17 cellular contexts compared by ENCODE assay signal in genomic region chr2:152456262-152456661, GRCh38.
A peak's percentile ranks its signal among the peaks of the same experiment; 100 is the strongest.
DNase-seq lines count a peak whose midpoint lies in the region; ATAC-seq and TF ChIP-seq lines count a peak whose summit lies in the region.
"Had no signal": no experiment of that assay in that cellular context is flagged by ENCODE, and none has a peak within 500 bp of the region (broad histone marks: within the 10 kb centered on the region; RNA-seq: fewer than 3 reads in every experiment).

No MANE protein-coding gene starts in this region.

- no peaks in the 10 kb centered on the region for H3F3A ChIP-seq in PC-3 (ENCODE audit: low read length, unreplicated experiment)

- H3K9me3 Mint-ChIP-seq in chondrocyte (ENCODE audit: low read depth) (no peaks in the 10 kb centered on the region), mesothelial cell of epicardium (peaks cover 11% of the 10 kb centered on the region)
- H3K9me3 Mint-ChIP-seq: activated T-helper 17 cell treated with anti-CD3 and anti-CD28 coated beads, Interleukin-2, amount 50 U/mL, for 72 hours had no signal

- H3K79me2 ChIP-seq in PC-3 (ENCODE audit: low read length): peaks cover 12% of the 10 kb centered on the region; the same call in 1 of the 2 replicates

- peaks cover 1% of the 10 kb centered on the region for H3K36me3 Mint-ChIP-seq in chondrocyte (ENCODE audit: low read depth)
- H3K36me3 Mint-ChIP-seq in mesothelial cell of epicardium: peaks cover 5% of the 10 kb centered on the region

- no peak overlapping the region for H3K4me3 ChIP-seq in PC-3 (ENCODE audit: low read length)

- H3K9ac ChIP-seq in PC-3 (ENCODE audit: low read length): no peak overlapping the region

- H3K27me3 ChIP-seq in PC-3 (ENCODE audit: low read length): no peaks in the 10 kb centered on the region

- H3K4me1 ChIP-seq in PC-3 (ENCODE audit: insufficient read depth, low read length): peaks cover 4% of the 10 kb centered on the region; the same call in 1 of the 2 replicates

- H3K27ac Mint-ChIP-seq in chondrocyte (ENCODE audit: unreplicated experiment) (peak overlapping the region; percentile 49), mesothelial cell of epicardium (no peak overlapping the region)
- H3K27ac Mint-ChIP-seq: activated T-helper 17 cell treated with anti-CD3 and anti-CD28 coated beads, Interleukin-2, amount 50 U/mL, for 72 hours had no signal

- H3K27ac ChIP-seq in PC-3 (ENCODE audit: low read length): no peak overlapping the region
- H3K27ac ChIP-seq: VCaP had no signal

- no peak for ATAC-seq in PC-3
- ATAC-seq: activated T-helper 17 cell treated with anti-CD3 and anti-CD28 coated beads, Interleukin-2, amount 50 U/mL, for 72 hours; left ventricle myocardium superior; stimulated activated naive CD8-positive, alpha-beta T cell treated with anti-CD3 and anti-CD28 coated beads, Interleukin-15, Interleukin-2, amounts not matched to agents 100 U/mL and 50 U/mL, for 24 hours had no signal

- H3K9me2 ChIP-seq in PC-3 (replicated peaks; ENCODE audit: low read length): no peaks in the 10 kb centered on the region

- POLR2A ChIA-PET in PC-3 (lab: Charles Lee; ENCODE audit: unreplicated experiment): no interaction called here

- H3K27me3 Mint-ChIP-seq in chondrocyte (ENCODE audit: low read depth) (no peaks in the 10 kb centered on the region), mesothelial cell of epicardium (ENCODE audit: low read depth) (no peaks in the 10 kb centered on the region)

- BruUV-seq in PC-3 (replicated peaks; lab: Mats Ljungman, UMichigan): no TSS peak

- no peaks in the 10 kb centered on the region for H3K9me3 ChIP-seq in PC-3 (ENCODE audit: low read length)

- H4K20me1 ChIP-seq in PC-3 (ENCODE audit: low read length): no peaks in the 10 kb centered on the region

- intact Hi-C loops in PC-3 (cut with micrococcal nuclease): no loop called here

- H3K4me1 Mint-ChIP-seq in chondrocyte (ENCODE audit: low read depth): peaks cover 58% of the 10 kb centered on the region
- H3K4me1 Mint-ChIP-seq in mesothelial cell of epicardium: peaks cover 12% of the 10 kb centered on the region
- H3K4me1 Mint-ChIP-seq: activated T-helper 17 cell treated with anti-CD3 and anti-CD28 coated beads, Interleukin-2, amount 50 U/mL, for 72 hours had no signal

- no peak overlapping the region for H3K4me2 ChIP-seq in PC-3 (ENCODE audit: low read length)

- no peak for TF ChIP-seq CTCF in PC-3 (conservative IDR thresholded peaks at IDR 0.05; ENCODE audit: low read depth, low read length)
- no peak for TF ChIP-seq CTCF in chondrocyte (IDR thresholded peaks at IDR 0.05)
- no peak for TF ChIP-seq CTCF in mesothelial cell of epicardium (IDR thresholded peaks at IDR 0.05; ENCODE audit: unreplicated experiment)

- no peak overlapping the region for H3K4me3 Mint-ChIP-seq in chondrocyte (ENCODE audit: unreplicated experiment)
- no peak overlapping the region for H3K4me3 Mint-ChIP-seq in mesothelial cell of epicardium
- H3K4me3 Mint-ChIP-seq: activated T-helper 17 cell treated with anti-CD3 and anti-CD28 coated beads, Interleukin-2, amount 50 U/mL, for 72 hours had no signal

- CTCF ChIA-PET in PC-3 (lab: Charles Lee): no interaction called here

- DNase-seq in Daoy (ENCODE audit: low read depth): peak; percentile 58
- DNase-seq in PC-3: peak; percentile 74
- no peak for DNase-seq in chondrocyte (ENCODE audit: low spot score)
- DNase-seq in kidney tubule cell (ENCODE audit: low spot score): peak; percentile 93
- no peak for DNase-seq in mesothelial cell of epicardium (ENCODE audit: low spot score in 2 of 2, unreplicated experiment in 2 of 2)
- DNase-seq in NCI-H1092 (lab: John Stamatoyannopoulos, UW): no peak
- DNase-seq in activated CD4-positive, alpha-beta T cell treated with anti-CD3 and anti-CD28 coated beads for 1 hour: no peak
- no peak for DNase-seq in activated T-cell treated with anti-CD3 and anti-CD28 coated beads, Interleukin-2, amount 50 U/mL, for 48 hours
- DNase-seq: activated CD8-positive, alpha-beta memory T cell treated with anti-CD3 and anti-CD28 coated beads for 24 hours; COR-L47; hypothalamus; left ventricle myocardium superior; NCI-H2081 treated with DMSO at 0.1 percent for 48 hours; NCI-H69; stimulated activated naive CD8-positive, alpha-beta T cell treated with anti-CD3 and anti-CD28 coated beads, Interleukin-15, Interleukin-2, amounts not matched to agents 100 U/mL and 50 U/mL, for 24 hours had no signal

- H2AFZ ChIP-seq in PC-3 (ENCODE audit: low read length): no peak overlapping the region

- H3K36me3 ChIP-seq in PC-3 (ENCODE audit: low read depth, low read length): no peaks in the 10 kb centered on the region

Comparison
In these comparisons a context has a peak if more than half of its experiments do, and no peak if none do; other contexts are left out.
1. DNase-seq: peak in Daoy (single experiment), PC-3 (single experiment) and kidney tubule cell (single experiment); none in chondrocyte (single experiment), mesothelial cell of epicardium (0 of 2), NCI-H1092 (single experiment), activated CD4-positive, alpha-beta T cell treated with anti-CD3 and anti-CD28 coated beads for 1 hour (single experiment) and activated T-cell treated with anti-CD3 and anti-CD28 coated beads, Interleukin-2, amount 50 U/mL, for 48 hours (0 of 2).